ENCODE assay signal across 10 cellular contexts in the genomic region with DNA sequence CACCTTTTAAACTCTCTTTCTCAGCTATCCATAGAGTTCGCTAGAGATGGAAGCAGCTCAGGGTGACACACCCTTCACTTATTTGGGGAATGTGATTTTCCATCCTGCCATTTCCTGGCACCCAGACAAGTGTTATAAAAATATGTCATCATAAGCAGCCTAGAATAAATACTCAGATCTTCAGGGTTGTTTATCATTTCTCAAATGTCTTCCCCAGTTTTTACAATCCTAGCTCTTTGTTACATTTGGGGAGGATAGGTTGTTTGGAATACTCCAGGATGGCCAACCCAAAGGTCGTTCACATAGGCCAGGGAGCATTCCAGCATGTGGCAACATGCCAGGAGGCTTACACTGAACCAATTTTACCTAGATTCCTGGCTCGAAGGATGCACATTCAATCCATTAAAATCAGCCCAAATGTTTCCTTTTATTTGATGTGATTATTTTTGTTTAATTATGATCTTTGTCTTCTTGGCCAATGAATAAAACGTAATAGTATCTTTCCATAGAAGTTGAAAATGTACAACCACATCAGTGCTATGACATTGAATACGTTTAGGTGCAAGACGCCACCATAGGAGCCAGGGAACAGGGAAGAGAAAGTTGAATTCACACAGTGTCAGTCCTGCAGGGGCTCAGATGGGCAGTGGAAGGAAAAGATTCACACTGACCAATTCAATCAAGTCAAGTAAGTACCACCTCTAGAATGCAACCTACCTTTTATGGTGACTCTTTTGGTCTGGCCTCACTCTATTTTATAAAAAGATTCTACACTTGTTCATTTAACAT.
A peak's percentile ranks its signal among the peaks of the same experiment; 100 is the strongest.
DNase-seq lines count a peak whose midpoint lies in the region; ATAC-seq and FAIRE-seq lines count a peak whose summit lies in the region.
"Had no signal": no experiment of that assay in that cellular context is flagged by ENCODE, and none has a peak within 500 bp of the region (broad histone marks: within the 10 kb centered on the region; RNA-seq: fewer than 3 reads in every experiment).

No MANE protein-coding gene starts in this region.

- DNase-seq in Right ventricle myocardium superior (no peak), cardiac septum (ENCODE audit: low spot score) (no peak), astrocyte of the hippocampus (ENCODE audit: low read depth, low spot score) (peak; percentile 79), ureter (ENCODE audit: low spot score) (peak; percentile 44), HUDEP-2 (lab: John Stamatoyannopoulos, UW; ENCODE audit: unreplicated experiment in 76 of 76) (no peak), NCI-H2227 treated with DMSO at 0.1 percent for 48 hours (lab: John Stamatoyannopoulos, UW) (no peak)
- DNase-seq: NCI-H526; stimulated activated naive CD4-positive, alpha-beta T cell treated with Interleukin-2 at 50 U/mL for 16 hours had no signal

- FAIRE-seq in islet of Langerhans (lab: Jason Lieb, UNC): peak; percentile 61

- ATAC-seq in Right ventricle myocardium superior (ENCODE audit: poor library complexity) (peak; percentile 48), HG02610 (IDR thresholded peaks at IDR 0.05; ENCODE audit: unreplicated experiment) (no peak)

- intact Hi-C loops in Right ventricle myocardium superior (cut with DNase I): no loop called here
- intact Hi-C loops in cardiac septum (cut with DNase I): no loop called here

Comparison
In these comparisons a context has a peak if more than half of its experiments do, and no peak if none do; other contexts are left out.
1. DNase-seq: peak in astrocyte of the hippocampus (single experiment) and ureter (single experiment); none in Right ventricle myocardium superior (single experiment), cardiac septum (single experiment), HUDEP-2 (0 of 76) and NCI-H2227 treated with DMSO at 0.1 percent for 48 hours (single experiment).